ENCODE assay signal across 21 cellular contexts in the genomic region with DNA sequence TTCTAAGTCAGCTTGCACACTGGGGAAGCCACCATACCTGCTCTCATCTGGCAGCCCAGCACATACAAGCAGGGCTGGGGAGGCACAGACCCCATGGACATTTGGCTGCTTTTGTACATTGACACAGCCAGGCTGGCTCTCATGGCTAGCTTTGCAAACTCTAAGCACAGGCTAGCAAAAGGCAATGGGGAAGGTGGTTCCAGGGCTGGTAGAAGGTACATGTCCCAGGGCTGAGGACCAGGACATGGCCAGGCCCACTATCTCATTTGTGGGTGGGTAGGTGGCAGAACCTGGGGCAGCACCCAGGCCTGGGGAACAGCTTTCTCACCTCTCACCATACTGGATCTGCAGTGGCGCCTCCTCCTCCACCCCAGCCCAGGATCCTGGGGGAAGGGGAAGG.
"Had no signal": no experiment of that assay in that cellular context is flagged by ENCODE, and none has a peak within 500 bp of the region (broad histone marks: within the 10 kb centered on the region; RNA-seq: fewer than 3 reads in every experiment).

No MANE protein-coding gene starts in this region.

- H3K27me3 ChIP-seq: MG63, SJCRH30 had no signal

- DNase-seq: IMR-90, Karpas-422, KG1, MG63, NCI-H1092, NCI-H1105 treated with DMSO at 0.1 percent for 48 hours, NCI-H1417 treated with DMSO at 0.1 percent for 48 hours, NCI-H146, NCI-H1694 treated with DMSO at 0.1 percent for 48 hours, NCI-H1930, NCI-H2081, NCI-H2171, NCI-H226, NCI-H446, NCI-H510A, NCI-H524 treated with DMSO at 0.1 percent for 48 hours, NCI-H69, NCI-H774, PC-3, SHP77 treated with DMSO at 0.1 percent for 48 hours, SJCRH30 had no signal

- H3K9me3 ChIP-seq: MG63, SJCRH30 had no signal

- H3K36me3 ChIP-seq: MG63, SJCRH30 had no signal

- H3K4me3 ChIP-seq: MG63, SJCRH30 had no signal
